8 cellular contexts compared by ENCODE assay signal in genomic region chr7:102713691-102714080, GRCh38. TPM values are rescaled to one million over a fixed set of nuclear protein-coding genes. Genes with fewer than 3 reads are reported as not detected.
DNase-seq lines count a peak whose midpoint lies in the region; ATAC-seq, FAIRE-seq and TF ChIP-seq lines count a peak whose summit lies in the region.
"Not testable (repeated sequence)": the region's sequence is repeated elsewhere in the genome, so short reads cannot be mapped to it uniquely, and the experiment has no call there.

No MANE protein-coding gene starts in this region.

- not testable (repeated sequence) for TF ChIP-seq CTCF in mammary epithelial cell (conservative IDR thresholded peaks at IDR 0.05 in 1 of 2, IDR thresholded peaks at IDR 0.05 in 1 of 2; ENCODE audit: extremely low read depth in 1 of 2, insufficient read depth in 1 of 2, low read depth in 1 of 2, low read length in 2 of 2)

- H3K9me3 Mint-ChIP-seq in activated CD4-positive, alpha-beta T cell treated with anti-CD3 and anti-CD28 coated beads, Interleukin-2, amount 10 ng/mL, durations not matched to agents 7 days and 5 days = not testable (repeated sequence)

- peaks cover 13% of the 10 kb centered on the region for H3K4me1 ChIP-seq in mammary epithelial cell (ENCODE audit: insufficient read depth, low read length)

- peak overlapping the region; percentile 37 for H3K27ac ChIP-seq in mammary epithelial cell (ENCODE audit: insufficient read depth, low read depth, low read length)

- not testable (repeated sequence) for H3K79me2 ChIP-seq in mammary epithelial cell (ENCODE audit: insufficient read depth, low read length)

- FAIRE-seq in urothelium cell line (lab: Jason Lieb, UNC) = peak; percentile 65

- not testable (repeated sequence) for H3K36me3 Mint-ChIP-seq in activated CD4-positive, alpha-beta T cell treated with anti-CD3 and anti-CD28 coated beads, Interleukin-2, amount 10 ng/mL, durations not matched to agents 7 days and 5 days (ENCODE audit: low read depth)

- peak overlapping the region; percentile 37 for H3K4me3 Mint-ChIP-seq in activated CD4-positive, alpha-beta T cell treated with anti-CD3 and anti-CD28 coated beads, Interleukin-2, amount 10 ng/mL, durations not matched to agents 7 days and 5 days

- H2AFZ ChIP-seq in mammary epithelial cell (ENCODE audit: low read depth, low read length) = peak overlapping the region; percentile 80

- H3K27ac Mint-ChIP-seq in activated CD4-positive, alpha-beta T cell treated with anti-CD3 and anti-CD28 coated beads, Interleukin-2, amount 10 ng/mL, durations not matched to agents 7 days and 5 days = peak overlapping the region; percentile 93

- H4K20me1 ChIP-seq in mammary epithelial cell (ENCODE audit: insufficient read depth, low read length) = not testable (repeated sequence)

- H3K27me3 Mint-ChIP-seq in activated CD4-positive, alpha-beta T cell treated with anti-CD3 and anti-CD28 coated beads, Interleukin-2, amount 10 ng/mL, durations not matched to agents 7 days and 5 days = not testable (repeated sequence)

- H3K27me3 ChIP-seq in mammary epithelial cell (ENCODE audit: insufficient read depth, low read length) = not testable (repeated sequence)

- WGBS in mammary epithelial cell (ENCODE audit: low coverage, missing lambda C conversion rate) = no CpG with 5 or more reads among the region's 1 CpG

- POLR2A ChIA-PET in activated CD4-positive, alpha-beta T cell treated with anti-CD3 and anti-CD28 coated beads, Interleukin-2, amount 10 ng/mL, durations not matched to agents 7 days and 5 days (lab: Charles Lee) = not testable (repeated sequence)

- intact Hi-C loops in mammary epithelial cell (cut with micrococcal nuclease) = not testable (repeated sequence)

- not testable (repeated sequence) for BruUV-seq in mammary epithelial cell (replicated peaks; lab: Mats Ljungman, UMichigan)

- H3K4me3 ChIP-seq in mammary epithelial cell (replicated peaks in 1 of 3; ENCODE audit: insufficient read depth in 1 of 3, low read depth in 2 of 3, low read length in 3 of 3) = not testable (repeated sequence)

- in situ Hi-C loops in mammary epithelial cell (cut with MboI; ENCODE audit: low sequenced_read_pairs in 2 of 2) = not testable (repeated sequence)

- dilution Hi-C loops in mammary epithelial cell (cut with HindIII; ENCODE audit: low sequenced_read_pairs) = not testable (repeated sequence)

- peak overlapping the region; percentile 45 for H3K4me2 ChIP-seq in mammary epithelial cell (ENCODE audit: insufficient read depth, low read depth, low read length)

- not testable (repeated sequence) for H3K9me3 ChIP-seq in mammary epithelial cell (replicated peaks; ENCODE audit: insufficient read depth, low read length)

- peak; percentile 58 for ATAC-seq in GM18520 (IDR thresholded peaks at IDR 0.05; ENCODE audit: unreplicated experiment)
- peak; percentile 70 for ATAC-seq in GM19463 (IDR thresholded peaks at IDR 0.05; ENCODE audit: unreplicated experiment)
- ATAC-seq in HG02588 (IDR thresholded peaks at IDR 0.05; ENCODE audit: unreplicated experiment) = peak; percentile 73
- ATAC-seq in HG03066 (IDR thresholded peaks at IDR 0.05; ENCODE audit: low read depth, unreplicated experiment) = peak; percentile 61
- peak; percentile 61 for ATAC-seq in HG03565 (IDR thresholded peaks at IDR 0.05; ENCODE audit: unreplicated experiment)

- not testable (repeated sequence) for H3K36me3 ChIP-seq in mammary epithelial cell (ENCODE audit: insufficient read depth, low read length)

- CTCF ChIA-PET in activated CD4-positive, alpha-beta T cell treated with anti-CD3 and anti-CD28 coated beads, Interleukin-2, amount 10 ng/mL, durations not matched to agents 7 days and 5 days (lab: Charles Lee); mammary epithelial cell (lab: Charles Lee; ENCODE audit: low non-redundant PET): not testable (repeated sequence)

- H3K9ac ChIP-seq in mammary epithelial cell (ENCODE audit: insufficient read depth, low read length) = not testable (repeated sequence)

- peaks cover 28% of the 10 kb centered on the region for H3K4me1 Mint-ChIP-seq in activated CD4-positive, alpha-beta T cell treated with anti-CD3 and anti-CD28 coated beads, Interleukin-2, amount 10 ng/mL, durations not matched to agents 7 days and 5 days

- not testable (repeated sequence) for DNase-seq in activated CD4-positive, alpha-beta T cell treated with anti-CD3 and anti-CD28 coated beads, Interleukin-2, amount 10 ng/mL, durations not matched to agents 7 days and 5 days; mammary epithelial cell; urothelium cell line (ENCODE audit: low spot score)

RNA-seq across cellular contexts. Expression of gene FAM185A, which starts 35.1 kb away (rescaled TPM):
- total RNA-seq in activated CD4-positive, alpha-beta T cell treated with anti-CD3 and anti-CD28 coated beads, Interleukin-2, amount 10 ng/mL, durations not matched to agents 7 days and 5 days = 1 to 10 TPM; 8.3 to 8.4 TPM
- total RNA-seq in mammary epithelial cell = 10 to 100 TPM in 1 of 2 donors, 1 to 10 TPM in 1; 8.9 to 13.8 TPM
- 4.5 TPM for polyA plus RNA-seq in mammary epithelial cell
- polyA minus RNA-seq in mammary epithelial cell = 11.3 TPM

RNA-seq across cellular contexts. Expression of gene POLR2J2, which starts 42.2 kb away (rescaled TPM):
- total RNA-seq in activated CD4-positive, alpha-beta T cell treated with anti-CD3 and anti-CD28 coated beads, Interleukin-2, amount 10 ng/mL, durations not matched to agents 7 days and 5 days = 10 to 100 TPM; 36.6 to 37.4 TPM
- total RNA-seq in mammary epithelial cell = 10 to 100 TPM in 1 of 2 donors, 1 to 10 TPM in 1; 4.2 to 12.1 TPM
- 0.41 TPM for polyA plus RNA-seq in mammary epithelial cell
- polyA minus RNA-seq in mammary epithelial cell = not detected
